ENCODE assay signal across 10 cellular contexts in genomic region chr6:71007298-71007697, GRCh38. TPM values are rescaled to one million over a fixed set of nuclear protein-coding genes. Genes with fewer than 3 reads are reported as not detected.
"Had no signal": no experiment of that assay in that cellular context is flagged by ENCODE, and none has a peak within 500 bp of the region (broad histone marks: within the 10 kb centered on the region; RNA-seq: fewer than 3 reads in every experiment).

No MANE protein-coding gene starts in this region.

RNA-seq across cellular contexts. Expression of gene B3GAT2, which starts 50.4 kb away (rescaled TPM):
- total RNA-seq: activated CD4-positive, alpha-beta T cell treated with anti-CD3 and anti-CD28 coated beads for 36 hours; activated CD8-positive, alpha-beta memory T cell treated with anti-CD3 and anti-CD28 coated beads for 36 hours; activated naive CD4-positive, alpha-beta T cell treated with anti-CD3 and anti-CD28 coated beads for 36 hours; activated T-helper 17 cell treated with anti-CD3 and anti-CD28 coated beads, Interleukin-2, amount 50 U/mL, for 72 hours; astrocyte; cardiac septum; colonic mucosa; Peyer's patch; SJSA1; T-helper 17 cell had no signal
